14 cellular contexts compared by ENCODE assay signal in genomic region chr3:179801263-179801662, GRCh38.
A peak's percentile ranks its signal among the peaks of the same experiment; 100 is the strongest.
DNase-seq lines count a peak whose midpoint lies in the region; ATAC-seq, FAIRE-seq and TF ChIP-seq lines count a peak whose summit lies in the region.
"Had no signal": no experiment of that assay in that cellular context is flagged by ENCODE, and none has a peak within 500 bp of the region (broad histone marks: within the 10 kb centered on the region; RNA-seq: fewer than 3 reads in every experiment).

No MANE protein-coding gene starts in this region.

- no peak for TF ChIP-seq CTCF in AG04449 (IDR thresholded peaks at IDR 0.05; ENCODE audit: insufficient read depth, low read length, missing control alignments)
- no peak for TF ChIP-seq CTCF in foreskin keratinocyte (conservative IDR thresholded peaks at IDR 0.05)
- no peak for TF ChIP-seq CTCF in kidney (IDR thresholded peaks at IDR 0.05; ENCODE audit: borderline replicate concordance, extremely low read depth, insufficient read depth)
- no peak for TF ChIP-seq CTCF in coronary artery (IDR thresholded peaks at IDR 0.05)

- H3K27me3 ChIP-seq in foreskin keratinocyte = no peaks in the 10 kb centered on the region
- H3K27me3 ChIP-seq: suprapubic skin had no signal

- no peaks in the 10 kb centered on the region for H3K36me3 ChIP-seq in kidney (ENCODE audit: control insufficient read depth in 1 of 2, insufficient read depth in 2 of 2, low read length in 2 of 2)
- H3K36me3 ChIP-seq: suprapubic skin had no signal

- intact Hi-C loops in kidney (cut with DNase I) = no loop called here

- ATAC-seq in foreskin keratinocyte = peak; percentile 60
- ATAC-seq: A549 had no signal

- H3K4me3 ChIP-seq in AG04449 (ENCODE audit: low read depth, low read length) = no peak overlapping the region
- no peak overlapping the region for H3K4me3 ChIP-seq in kidney (ENCODE audit: low read length in 2 of 2)
- no peak overlapping the region for H3K4me3 ChIP-seq in coronary artery
- H3K4me3 ChIP-seq: A549, suprapubic skin had no signal

- H3K27ac ChIP-seq in foreskin keratinocyte (no peak overlapping the region), kidney (ENCODE audit: low read depth in 2 of 2, low read length in 2 of 2) (no peak overlapping the region), coronary artery (no peak overlapping the region)
- H3K27ac ChIP-seq: A549, suprapubic skin had no signal

- H3K4me1 ChIP-seq in foreskin keratinocyte = no peaks in the 10 kb centered on the region
- no peaks in the 10 kb centered on the region for H3K4me1 ChIP-seq in kidney (ENCODE audit: control insufficient read depth in 1 of 2, insufficient read depth in 1 of 2, low read depth in 1 of 2, low read length in 2 of 2)
- H3K4me1 ChIP-seq: suprapubic skin had no signal

- no peaks in the 10 kb centered on the region for H3K9me3 ChIP-seq in kidney (ENCODE audit: control insufficient read depth in 1 of 2, low read length in 2 of 2)
- H3K9me3 ChIP-seq: A549, suprapubic skin had no signal

- FAIRE-seq in kidney (lab: Jason Lieb, UNC) = no peak
- FAIRE-seq: A549 had no signal

- CTCF ChIA-PET in AG04449 (lab: Yijun Ruan, JAX) = interaction anchor here (0.9 to 2.5 kb wide), 3 partner anchors 9 to 128 kb away, joined by 3 to 9 read pairs (median 4); no protein-coding TSS in a partner anchor

- H3K9ac ChIP-seq in kidney (ENCODE audit: low read length in 2 of 2) = no peak overlapping the region

- POLR2A ChIA-PET in AG04449 (lab: Yijun Ruan, JAX) = no interaction called here

- peak; percentile 95 for DNase-seq in AG04449 (ENCODE audit: low read depth, low spot score)
- DNase-seq in HT1080 (ENCODE audit: low read depth) = peak; percentile 55
- DNase-seq in amniotic epithelial cell (ENCODE audit: low read depth) = peak; percentile 100
- peak; percentile 79 to 88 for DNase-seq in foreskin keratinocyte
- DNase-seq in kidney = no peak
- DNase-seq in NCI-H187 treated with DMSO at 0.1 percent for 48 hours (lab: John Stamatoyannopoulos, UW) = no peak
- DNase-seq in cerebellum (ENCODE audit: low spot score) = no peak
- no peak for DNase-seq in coronary artery (ENCODE audit: low spot score)
- DNase-seq: activated CD4-positive, alpha-beta T cell treated with anti-CD3 and anti-CD28 coated beads, Interleukin-2, amount 50 U/mL, for 1 hour; activated naive CD4-positive, alpha-beta T cell treated with Interleukin-2 at 50 U/mL for 16 hours; NCI-H1092 treated with DMSO at 0.1 percent for 48 hours; SW 1271 had no signal

Comparison
In these comparisons a context has a peak if more than half of its experiments do, and no peak if none do; other contexts are left out.
1. DNase-seq: peak in AG04449 (single experiment), HT1080 (single experiment), amniotic epithelial cell (single experiment) and foreskin keratinocyte (2 of 2); none in kidney (single experiment), NCI-H187 treated with DMSO at 0.1 percent for 48 hours (single experiment), cerebellum (single experiment) and coronary artery (single experiment).